Comparison of ENCODE assay signal across 16 cellular contexts in genomic region chr19:36918090-36918489, GRCh38. TPM values are rescaled to one million over a fixed set of nuclear protein-coding genes. Genes with fewer than 3 reads are reported as not detected.
A peak's percentile ranks its signal among the peaks of the same experiment; 100 is the strongest.
DNase-seq lines count a peak whose midpoint lies in the region; ATAC-seq and TF ChIP-seq lines count a peak whose summit lies in the region.
"Had no signal": no experiment of that assay in that cellular context is flagged by ENCODE, and none has a peak within 500 bp of the region (broad histone marks: within the 10 kb centered on the region; RNA-seq: fewer than 3 reads in every experiment).

No MANE protein-coding gene starts in this region.

- H3K27ac Mint-ChIP-seq in activated naive CD8-positive, alpha-beta T cell = no peak overlapping the region
- no peak overlapping the region for H3K27ac Mint-ChIP-seq in activated naive CD8-positive, alpha-beta T cell treated with anti-CD3 and anti-CD28 coated beads for 36 hours
- no peak overlapping the region for H3K27ac Mint-ChIP-seq in effector memory CD8-positive, alpha-beta T cell
- no peak overlapping the region for H3K27ac Mint-ChIP-seq in stimulated activated effector memory CD8-positive, alpha-beta T cell treated with anti-CD3 and anti-CD28 coated beads, Interleukin-12 subunit alpha, Interleukin-12 subunit beta, amount 100 ng/mL, for 72 hours
- H3K27ac Mint-ChIP-seq in glutamatergic neuron (ENCODE audit: unreplicated experiment) = no peak overlapping the region
- H3K27ac Mint-ChIP-seq: CD14-positive monocyte had no signal

- H3K9me3 Mint-ChIP-seq in activated naive CD8-positive, alpha-beta T cell (ENCODE audit: low read depth) = peaks cover 24% of the 10 kb centered on the region
- peaks cover 38% of the 10 kb centered on the region for H3K9me3 Mint-ChIP-seq in activated naive CD8-positive, alpha-beta T cell treated with anti-CD3 and anti-CD28 coated beads for 36 hours
- H3K9me3 Mint-ChIP-seq in effector memory CD8-positive, alpha-beta T cell = peaks cover 0 to 2% of the 10 kb centered on the region in 2 donors
- peaks cover 14% of the 10 kb centered on the region for H3K9me3 Mint-ChIP-seq in stimulated activated effector memory CD8-positive, alpha-beta T cell treated with anti-CD3 and anti-CD28 coated beads, Interleukin-12 subunit alpha, Interleukin-12 subunit beta, amount 100 ng/mL, for 72 hours
- H3K9me3 Mint-ChIP-seq in glutamatergic neuron (ENCODE audit: unreplicated experiment) = peaks cover 6% of the 10 kb centered on the region

- ATAC-seq in effector memory CD8-positive, alpha-beta T cell (replicated peaks) = no peak
- ATAC-seq in stimulated activated effector memory CD8-positive, alpha-beta T cell treated with anti-CD3 and anti-CD28 coated beads, Interleukin-12 subunit alpha, Interleukin-12 subunit beta, amount 100 ng/mL, for 72 hours = no peak
- ATAC-seq in GM18873 (IDR thresholded peaks at IDR 0.05; ENCODE audit: low FRiP score, unreplicated experiment) = no peak

- H3K4me3 Mint-ChIP-seq in activated naive CD8-positive, alpha-beta T cell = peak overlapping the region; percentile 92
- no peak overlapping the region for H3K4me3 Mint-ChIP-seq in activated naive CD8-positive, alpha-beta T cell treated with anti-CD3 and anti-CD28 coated beads for 36 hours
- peak overlapping the region; percentile 80 to 89 for H3K4me3 Mint-ChIP-seq in effector memory CD8-positive, alpha-beta T cell
- peak overlapping the region; percentile 91 for H3K4me3 Mint-ChIP-seq in stimulated activated effector memory CD8-positive, alpha-beta T cell treated with anti-CD3 and anti-CD28 coated beads, Interleukin-12 subunit alpha, Interleukin-12 subunit beta, amount 100 ng/mL, for 72 hours
- H3K4me3 Mint-ChIP-seq in glutamatergic neuron (ENCODE audit: unreplicated experiment) = no peak overlapping the region
- H3K4me3 Mint-ChIP-seq: CD14-positive monocyte had no signal

- H3K27ac ChIP-seq in VCaP = 0 out of 2 replicates have a peak overlapping the region, but pooled peaks have one; percentile 94

- DNase-seq in activated naive CD8-positive, alpha-beta T cell treated with anti-CD3 and anti-CD28 coated beads for 36 hours = no peak
- DNase-seq in effector memory CD8-positive, alpha-beta T cell = no peak
- no peak for DNase-seq in stimulated activated effector memory CD8-positive, alpha-beta T cell treated with anti-CD3 and anti-CD28 coated beads, Interleukin-12 subunit alpha, Interleukin-12 subunit beta, amount 100 ng/mL, for 72 hours (ENCODE audit: low spot score in 2 of 2)
- DNase-seq in globus pallidus (ENCODE audit: low spot score) (no peak), glutamatergic neuron (no peak)
- DNase-seq: DMS79 treated with DMSO at 0.1 percent for 48 hours, GDM1, GM23248, NCI-H1694, NCI-H2107, NCI-H226, NCI-H526 had no signal

- H3K27me3 Mint-ChIP-seq in activated naive CD8-positive, alpha-beta T cell = no peaks in the 10 kb centered on the region
- H3K27me3 Mint-ChIP-seq in activated naive CD8-positive, alpha-beta T cell treated with anti-CD3 and anti-CD28 coated beads for 36 hours = no peaks in the 10 kb centered on the region
- H3K27me3 Mint-ChIP-seq in effector memory CD8-positive, alpha-beta T cell = no peaks in the 10 kb centered on the region
- peaks cover 4% of the 10 kb centered on the region for H3K27me3 Mint-ChIP-seq in glutamatergic neuron (ENCODE audit: unreplicated experiment)

- H3K4me1 Mint-ChIP-seq in activated naive CD8-positive, alpha-beta T cell (ENCODE audit: low read depth) = peaks cover 37% of the 10 kb centered on the region
- peaks cover 14% of the 10 kb centered on the region for H3K4me1 Mint-ChIP-seq in activated naive CD8-positive, alpha-beta T cell treated with anti-CD3 and anti-CD28 coated beads for 36 hours
- peaks cover 21 to 34% of the 10 kb centered on the region in 2 donors for H3K4me1 Mint-ChIP-seq in effector memory CD8-positive, alpha-beta T cell (ENCODE audit: low read depth in 2 of 2)
- peaks cover 28% of the 10 kb centered on the region for H3K4me1 Mint-ChIP-seq in stimulated activated effector memory CD8-positive, alpha-beta T cell treated with anti-CD3 and anti-CD28 coated beads, Interleukin-12 subunit alpha, Interleukin-12 subunit beta, amount 100 ng/mL, for 72 hours
- peaks cover 4% of the 10 kb centered on the region for H3K4me1 Mint-ChIP-seq in glutamatergic neuron (ENCODE audit: low read depth, unreplicated experiment)

- peaks cover 51% of the 10 kb centered on the region for H3K36me3 Mint-ChIP-seq in activated naive CD8-positive, alpha-beta T cell
- H3K36me3 Mint-ChIP-seq in activated naive CD8-positive, alpha-beta T cell treated with anti-CD3 and anti-CD28 coated beads for 36 hours = peaks cover 78% of the 10 kb centered on the region
- H3K36me3 Mint-ChIP-seq in effector memory CD8-positive, alpha-beta T cell (ENCODE audit: insufficient read depth) = peaks cover 18% of the 10 kb centered on the region
- H3K36me3 Mint-ChIP-seq in stimulated activated effector memory CD8-positive, alpha-beta T cell treated with anti-CD3 and anti-CD28 coated beads, Interleukin-12 subunit alpha, Interleukin-12 subunit beta, amount 100 ng/mL, for 72 hours = peaks cover 55% of the 10 kb centered on the region
- peaks cover 22% of the 10 kb centered on the region for H3K36me3 Mint-ChIP-seq in glutamatergic neuron (ENCODE audit: unreplicated experiment)

- no peak for TF ChIP-seq CTCF in VCaP (conservative IDR thresholded peaks at IDR 0.05)
- TF ChIP-seq CTCF in glutamatergic neuron (IDR thresholded peaks at IDR 0.05; ENCODE audit: partially characterized antibody, unreplicated experiment) = no peak

RNA-seq across cellular contexts. Expression of gene ZNF568, which starts 2.0 kb away (rescaled TPM):
- 1 to 10 TPM; 9.5 to 9.8 TPM for total RNA-seq in activated naive CD8-positive, alpha-beta T cell treated with anti-CD3 and anti-CD28 coated beads for 36 hours
- total RNA-seq in glutamatergic neuron (ENCODE audit: unreplicated experiment) = 9.3 TPM

RNA-seq across cellular contexts. Expression of gene ZNF829, which starts 2.0 kb away (rescaled TPM):
- 1 to 10 TPM; 8.4 to 9.4 TPM for total RNA-seq in activated naive CD8-positive, alpha-beta T cell treated with anti-CD3 and anti-CD28 coated beads for 36 hours
- total RNA-seq in glutamatergic neuron (ENCODE audit: unreplicated experiment) = 4.5 TPM

Comparison
In these comparisons a context has a peak if more than half of its experiments do, and no peak if none do; other contexts are left out.
1. H3K4me3 Mint-ChIP-seq: peak in activated naive CD8-positive, alpha-beta T cell (single experiment), effector memory CD8-positive, alpha-beta T cell (2 of 2) and stimulated activated effector memory CD8-positive, alpha-beta T cell treated with anti-CD3 and anti-CD28 coated beads, Interleukin-12 subunit alpha, Interleukin-12 subunit beta, amount 100 ng/mL, for 72 hours (single experiment); none in activated naive CD8-positive, alpha-beta T cell treated with anti-CD3 and anti-CD28 coated beads for 36 hours (single experiment) and glutamatergic neuron (single experiment).